ENCODE assay signal across 25 cellular contexts in the genomic region with DNA sequence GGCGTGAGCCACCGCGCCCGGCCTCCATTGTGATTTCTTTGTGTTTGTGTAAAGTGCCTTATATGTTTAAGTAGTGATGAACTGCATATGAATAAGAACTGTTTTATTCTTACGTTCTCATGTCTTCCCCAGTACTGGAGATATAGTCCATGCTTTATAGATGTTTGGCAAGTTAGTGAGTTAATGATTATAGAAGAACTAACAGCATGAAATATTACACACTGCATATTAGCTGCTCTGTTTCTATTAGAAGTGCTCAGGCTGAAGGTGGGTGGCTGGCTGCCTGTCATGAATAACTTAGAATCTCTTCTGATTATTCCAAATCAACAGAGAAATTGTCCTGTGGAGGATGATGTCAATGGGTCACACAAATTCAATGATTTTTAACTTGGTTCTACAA.
"Had no signal": no experiment of that assay in that cellular context is flagged by ENCODE, and none has a peak within 500 bp of the region (broad histone marks: within the 10 kb centered on the region; RNA-seq: fewer than 3 reads in every experiment).

No MANE protein-coding gene starts in this region.

- DNase-seq: naive B cell; naive thymus-derived CD8-positive, alpha-beta T cell; occipital lobe; ovary; posterior cingulate gyrus; psoas muscle; right cardiac atrium; right lobe of liver; sigmoid colon; small intestine; stimulated activated CD4-positive, alpha-beta T cell treated with anti-CD3 and anti-CD28 coated beads, Interleukin-15, amount 100 ng/mL, for 24 hours; stimulated activated CD4-positive, alpha-beta T cell treated with anti-CD3 and anti-CD28 coated beads, Interleukin-2, amount 100 ng/mL, for 24 hours; stimulated activated CD4-positive, alpha-beta T cell treated with anti-CD3 and anti-CD28 coated beads, Interleukin-2, amount 100 ng/mL, for 48 hours; stimulated activated CD4-positive, alpha-beta T cell treated with anti-CD3 and anti-CD28 coated beads, Interleukin-4, amount 100 ng/mL, for 24 hours; stimulated activated naive B cell treated with anti-CD40 and anti-IgM and Interleukin-4, amounts not matched to agents 10 μg/mL and 1 μg/mL and 100 μg/mL, for 72 hours; stimulated activated naive CD4-positive, alpha-beta T cell treated with Interleukin-2 at 50 U/mL for 16 hours; stomach; thyroid gland; trophoblast cell had no signal

- H3K27ac ChIP-seq: neural progenitor cell, ovary, parathyroid adenoma, psoas muscle, right lobe of liver, sigmoid colon, stomach, thoracic aorta, thyroid gland, tibial nerve, upper lobe of left lung, vagina had no signal
